Comparison of ENCODE assay signal across 1 cellular context in the genomic region with DNA sequence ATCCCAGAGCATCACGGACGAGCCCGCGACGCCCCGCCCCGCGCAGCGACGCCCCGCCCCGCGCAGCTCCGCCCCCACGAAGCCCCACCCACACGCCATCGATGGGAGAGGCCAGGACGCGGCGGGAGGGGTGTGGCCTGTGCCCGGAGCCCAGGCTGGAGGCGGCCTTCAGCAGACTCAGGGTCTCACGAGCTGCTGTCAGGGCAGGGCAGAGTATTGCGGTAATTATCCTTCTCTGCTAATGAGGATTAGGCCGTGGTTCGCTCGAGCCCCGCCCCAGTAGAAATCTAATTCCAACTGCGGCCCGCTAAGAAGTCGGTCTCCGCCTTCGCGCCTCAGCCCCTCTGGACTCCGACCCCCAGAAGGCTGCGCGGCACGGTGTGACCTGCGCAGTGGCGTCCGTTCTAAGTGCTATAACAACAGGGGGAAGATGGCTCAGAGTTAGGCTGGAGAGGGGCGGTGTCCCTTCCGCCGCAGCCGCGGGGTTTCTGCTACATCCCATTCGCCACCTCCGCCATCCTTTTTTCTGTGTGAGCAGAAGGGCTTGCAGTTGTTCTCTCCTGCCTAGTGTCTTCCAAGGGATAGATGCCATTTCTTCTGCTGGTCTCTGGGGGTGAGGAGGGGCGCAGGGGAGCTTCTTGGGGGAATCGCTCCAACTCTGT.
TF ChIP-seq lines count a peak whose summit lies in the region.

No MANE protein-coding gene starts in this region.

TF ChIP-seq in HepG2, 621 proteins besides CTCF, POLR2A, EP300 and RAD21 (continued from another document and continues in another):
- TF ChIP-seq, protein P1, sequence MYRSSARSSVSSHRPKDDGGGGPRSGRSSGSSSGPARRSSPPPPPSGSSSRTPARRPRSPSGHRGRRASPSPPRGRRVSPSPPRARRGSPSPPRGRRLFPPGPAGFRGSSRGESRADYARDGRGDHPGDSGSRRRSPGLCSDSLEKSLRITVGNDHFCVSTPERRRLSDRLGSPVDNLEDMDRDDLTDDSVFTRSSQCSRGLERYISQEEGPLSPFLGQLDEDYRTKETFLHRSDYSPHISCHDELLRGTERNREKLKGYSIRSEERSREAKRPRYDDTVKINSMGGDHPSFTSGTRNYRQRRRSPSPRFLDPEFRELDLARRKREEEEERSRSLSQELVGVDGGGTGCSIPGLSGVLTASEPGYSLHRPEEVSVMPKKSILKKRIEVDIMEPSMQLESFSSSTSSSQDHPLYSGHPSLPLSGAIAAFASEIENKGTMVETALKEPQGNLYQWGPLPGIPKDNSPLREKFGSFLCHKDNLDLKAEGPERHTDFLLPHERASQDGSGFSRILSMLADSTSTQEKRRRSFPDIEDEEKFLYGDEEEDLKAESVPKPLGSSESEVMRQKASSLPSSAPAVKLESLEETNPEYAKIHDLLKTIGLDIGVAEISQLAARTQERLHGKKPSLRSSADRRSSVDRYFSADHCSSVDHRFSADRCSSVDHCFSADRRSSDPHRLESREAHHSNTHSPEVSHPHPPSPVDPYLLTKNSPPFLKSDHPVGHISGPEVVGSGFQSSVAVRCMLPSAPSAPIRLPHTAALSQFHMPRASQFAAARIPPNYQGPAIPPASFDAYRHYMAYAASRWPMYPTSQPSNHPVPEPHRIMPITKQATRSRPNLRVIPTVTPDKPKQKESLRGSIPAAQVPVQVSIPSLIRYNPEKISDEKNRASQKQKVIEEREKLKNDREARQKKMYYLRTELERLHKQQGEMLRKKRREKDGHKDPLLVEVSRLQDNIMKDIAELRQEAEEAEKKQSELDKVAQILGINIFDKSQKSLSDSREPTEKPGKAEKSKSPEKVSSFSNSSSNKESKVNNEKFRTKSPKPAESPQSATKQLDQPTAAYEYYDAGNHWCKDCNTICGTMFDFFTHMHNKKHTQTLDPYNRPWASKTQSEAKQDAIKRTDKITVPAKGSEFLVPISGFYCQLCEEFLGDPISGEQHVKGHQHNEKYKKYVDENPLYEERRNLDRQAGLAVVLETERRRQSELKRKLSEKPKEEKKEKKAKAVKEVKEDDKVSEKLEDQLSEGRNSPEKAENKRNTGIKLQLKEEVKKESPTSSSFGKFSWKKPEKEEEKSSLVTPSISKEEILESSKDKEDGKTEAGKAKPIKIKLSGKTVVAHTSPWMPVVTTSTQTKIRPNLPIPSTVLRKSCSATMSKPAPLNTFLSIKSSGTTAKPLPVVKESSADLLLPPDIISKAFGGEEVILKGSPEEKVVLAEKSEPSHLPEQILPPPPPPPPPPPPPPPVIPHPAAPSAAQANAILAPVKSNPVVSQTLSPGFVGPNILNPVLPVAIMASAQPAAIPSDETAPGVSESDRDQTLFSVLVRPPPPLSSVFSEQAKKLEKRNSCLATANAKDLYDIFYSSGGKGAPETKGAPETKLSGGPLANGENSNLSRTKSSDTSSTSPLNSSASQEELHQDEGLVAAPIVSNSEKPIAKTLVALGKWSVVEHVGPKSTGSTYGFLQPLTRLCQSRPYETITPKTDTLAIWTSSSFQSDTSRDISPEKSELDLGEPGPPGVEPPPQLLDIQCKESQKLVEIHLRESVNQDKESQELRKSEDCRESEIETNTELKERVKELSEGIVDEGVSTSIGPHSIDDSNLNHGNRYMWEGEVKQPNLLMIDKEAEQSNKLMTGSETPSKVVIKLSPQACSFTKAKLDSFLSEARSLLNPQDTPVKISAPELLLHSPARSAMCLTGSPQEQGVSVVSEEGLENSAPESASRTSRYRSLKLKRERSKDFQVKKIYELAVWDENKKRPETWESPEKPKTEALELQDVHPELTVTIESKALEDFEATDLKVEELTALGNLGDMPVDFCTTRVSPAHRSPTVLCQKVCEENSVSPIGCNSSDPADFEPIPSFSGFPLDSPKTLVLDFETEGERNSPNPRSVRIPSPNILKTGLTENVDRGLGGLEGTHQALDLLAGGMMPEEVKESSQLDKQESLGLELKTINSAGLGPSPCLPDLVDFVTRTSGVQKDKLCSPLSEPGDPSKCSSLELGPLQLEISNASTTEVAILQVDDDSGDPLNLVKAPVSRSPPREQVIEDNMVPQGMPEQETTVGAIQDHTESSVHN (CRISPR knock-in tag; IDR thresholded peaks at IDR 0.05) = no peak
- TF ChIP-seq ZNF331 (CRISPR knock-in tag; IDR thresholded peaks at IDR 0.05) (peak; percentile 8), ARNT (IDR thresholded peaks at IDR 0.05) (no peak), ZNF619 (CRISPR knock-in tag; IDR thresholded peaks at IDR 0.05) (no peak), PHF8 (CRISPR knock-in tag; IDR thresholded peaks at IDR 0.05) (peak; percentile 85), ZSCAN20 (CRISPR knock-in tag; IDR thresholded peaks at IDR 0.05; ENCODE audit: borderline replicate concordance) (peak; percentile 26; the same call in 1 of the 2 replicates), HOXA3 (CRISPR knock-in tag; IDR thresholded peaks at IDR 0.05) (no peak; the same call in 1 of the 2 replicates), NR2F1 (CRISPR knock-in tag; IDR thresholded peaks at IDR 0.05) (no peak), ZNF660 (CRISPR knock-in tag; IDR thresholded peaks at IDR 0.05; ENCODE audit: borderline replicate concordance, low read depth) (no peak), NFKBIZ (CRISPR knock-in tag; IDR thresholded peaks at IDR 0.05) (no peak), SAFB2 (CRISPR knock-in tag; IDR thresholded peaks at IDR 0.05; ENCODE audit: borderline replicate concordance, low read depth) (peak; percentile 18; the same call in 1 of the 2 replicates), ZNF143 (CRISPR knock-in tag; IDR thresholded peaks at IDR 0.05) (peak; percentile 92), HNRNPL (IDR thresholded peaks at IDR 0.05; ENCODE audit: low read depth, low read length) (no peak), ZFAT (CRISPR knock-in tag; conservative IDR thresholded peaks at IDR 0.05) (no peak), ZNF83 (CRISPR knock-in tag; IDR thresholded peaks at IDR 0.05; ENCODE audit: borderline replicate concordance) (no peak), ZNF747 (CRISPR knock-in tag; IDR thresholded peaks at IDR 0.05; ENCODE audit: borderline replicate concordance) (0 out of 2 replicates have a peak, but pooled peaks have one; percentile 2), NONO (IDR thresholded peaks at IDR 0.05) (no peak), NONO (CRISPR knock-in tag; conservative IDR thresholded peaks at IDR 0.05) (no peak; the same call in 1 of the 2 replicates), ZNF780A (CRISPR knock-in tag; IDR thresholded peaks at IDR 0.05) (no peak; the same call in 1 of the 2 replicates), ESRRA (CRISPR knock-in tag; IDR thresholded peaks at IDR 0.05; ENCODE audit: low read depth) (no peak), ZNF782 (CRISPR knock-in tag; IDR thresholded peaks at IDR 0.05; ENCODE audit: borderline replicate concordance) (peak; percentile 62; the same call in 1 of the 2 replicates), ZNF713 (CRISPR knock-in tag; IDR thresholded peaks at IDR 0.05) (no peak), TCF7 (IDR thresholded peaks at IDR 0.05; ENCODE audit: low read depth) (no peak), ZNF839 (CRISPR knock-in tag; IDR thresholded peaks at IDR 0.05; ENCODE audit: borderline replicate concordance) (no peak)
- TF ChIP-seq, protein P2, sequence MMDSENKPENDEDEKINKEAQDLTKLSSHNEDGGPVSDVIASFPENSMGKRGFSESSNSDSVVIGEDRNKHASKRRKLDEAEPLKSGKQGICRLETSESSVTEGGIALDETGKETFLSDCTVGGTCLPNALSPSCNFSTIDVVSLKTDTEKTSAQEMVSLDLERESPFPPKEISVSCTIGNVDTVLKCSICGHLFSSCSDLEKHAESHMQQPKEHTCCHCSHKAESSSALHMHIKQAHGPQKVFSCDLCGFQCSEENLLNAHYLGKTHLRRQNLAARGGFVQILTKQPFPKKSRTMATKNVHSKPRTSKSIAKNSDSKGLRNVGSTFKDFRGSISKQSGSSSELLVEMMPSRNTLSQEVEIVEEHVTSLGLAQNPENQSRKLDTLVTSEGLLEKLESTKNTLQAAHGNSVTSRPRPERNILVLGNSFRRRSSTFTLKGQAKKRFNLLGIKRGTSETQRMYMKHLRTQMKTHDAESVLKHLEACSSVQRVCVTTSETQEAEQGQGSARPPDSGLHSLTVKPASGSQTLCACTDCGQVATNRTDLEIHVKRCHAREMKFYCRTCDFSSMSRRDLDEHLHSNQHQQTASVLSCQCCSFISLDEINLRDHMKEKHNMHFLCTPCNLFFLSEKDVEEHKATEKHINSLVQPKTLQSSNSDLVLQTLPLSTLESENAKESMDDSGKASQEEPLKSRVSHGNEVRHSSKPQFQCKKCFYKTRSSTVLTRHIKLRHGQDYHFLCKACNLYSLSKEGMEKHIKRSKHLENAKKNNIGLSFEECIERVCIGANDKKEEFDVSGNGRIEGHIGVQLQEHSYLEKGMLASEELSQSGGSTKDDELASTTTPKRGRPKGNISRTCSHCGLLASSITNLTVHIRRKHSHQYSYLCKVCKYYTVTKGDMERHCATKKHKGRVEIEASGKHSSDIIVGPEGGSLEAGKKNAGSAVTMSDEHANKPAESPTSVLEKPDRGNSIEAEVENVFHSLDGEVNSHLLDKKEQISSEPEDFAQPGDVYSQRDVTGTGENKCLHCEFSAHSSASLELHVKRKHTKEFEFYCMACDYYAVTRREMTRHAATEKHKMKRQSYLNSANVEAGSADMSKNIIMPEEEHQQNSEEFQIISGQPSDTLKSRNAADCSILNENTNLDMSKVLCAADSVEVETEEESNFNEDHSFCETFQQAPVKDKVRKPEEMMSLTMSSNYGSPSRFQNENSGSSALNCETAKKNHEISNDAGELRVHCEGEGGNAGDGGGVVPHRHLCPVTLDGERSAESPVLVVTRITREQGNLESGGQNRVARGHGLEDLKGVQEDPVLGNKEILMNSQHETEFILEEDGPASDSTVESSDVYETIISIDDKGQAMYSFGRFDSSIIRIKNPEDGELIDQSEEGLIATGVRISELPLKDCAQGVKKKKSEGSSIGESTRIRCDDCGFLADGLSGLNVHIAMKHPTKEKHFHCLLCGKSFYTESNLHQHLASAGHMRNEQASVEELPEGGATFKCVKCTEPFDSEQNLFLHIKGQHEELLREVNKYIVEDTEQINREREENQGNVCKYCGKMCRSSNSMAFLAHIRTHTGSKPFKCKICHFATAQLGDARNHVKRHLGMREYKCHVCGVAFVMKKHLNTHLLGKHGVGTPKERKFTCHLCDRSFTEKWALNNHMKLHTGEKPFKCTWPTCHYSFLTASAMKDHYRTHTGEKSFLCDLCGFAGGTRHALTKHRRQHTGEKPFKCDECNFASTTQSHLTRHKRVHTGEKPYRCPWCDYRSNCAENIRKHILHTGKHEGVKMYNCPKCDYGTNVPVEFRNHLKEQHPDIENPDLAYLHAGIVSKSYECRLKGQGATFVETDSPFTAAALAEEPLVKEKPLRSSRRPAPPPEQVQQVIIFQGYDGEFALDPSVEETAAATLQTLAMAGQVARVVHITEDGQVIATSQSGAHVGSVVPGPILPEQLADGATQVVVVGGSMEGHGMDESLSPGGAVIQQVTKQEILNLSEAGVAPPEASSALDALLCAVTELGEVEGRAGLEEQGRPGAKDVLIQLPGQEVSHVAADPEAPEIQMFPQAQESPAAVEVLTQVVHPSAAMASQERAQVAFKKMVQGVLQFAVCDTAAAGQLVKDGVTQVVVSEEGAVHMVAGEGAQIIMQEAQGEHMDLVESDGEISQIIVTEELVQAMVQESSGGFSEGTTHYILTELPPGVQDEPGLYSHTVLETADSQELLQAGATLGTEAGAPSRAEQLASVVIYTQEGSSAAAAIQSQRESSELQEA (CRISPR knock-in tag; IDR thresholded peaks at IDR 0.05; ENCODE audit: not compliant biosample characterization) = no peak
- TF ChIP-seq, protein P3, sequence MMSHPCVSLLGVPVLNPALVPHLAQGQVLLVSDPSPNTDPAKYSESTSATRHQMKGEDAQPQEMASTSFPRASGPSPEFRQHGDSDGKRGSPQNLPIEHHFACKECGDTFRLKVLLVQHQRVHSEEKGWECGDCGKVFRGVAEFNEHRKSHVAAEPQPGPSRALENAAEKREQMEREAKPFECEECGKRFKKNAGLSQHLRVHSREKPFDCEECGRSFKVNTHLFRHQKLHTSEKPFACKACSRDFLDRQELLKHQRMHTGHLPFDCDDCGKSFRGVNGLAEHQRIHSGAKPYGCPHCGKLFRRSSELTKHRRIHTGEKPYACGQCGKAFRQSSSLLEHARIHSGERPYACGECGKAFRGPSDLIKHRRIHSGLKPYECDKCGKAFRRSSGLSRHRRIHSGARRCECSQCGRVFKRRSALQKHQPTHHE (CRISPR knock-in tag; IDR thresholded peaks at IDR 0.05; ENCODE audit: borderline replicate concordance) = peak; percentile 76; the same call in 1 of the 2 replicates
- TF ChIP-seq, protein P4, sequence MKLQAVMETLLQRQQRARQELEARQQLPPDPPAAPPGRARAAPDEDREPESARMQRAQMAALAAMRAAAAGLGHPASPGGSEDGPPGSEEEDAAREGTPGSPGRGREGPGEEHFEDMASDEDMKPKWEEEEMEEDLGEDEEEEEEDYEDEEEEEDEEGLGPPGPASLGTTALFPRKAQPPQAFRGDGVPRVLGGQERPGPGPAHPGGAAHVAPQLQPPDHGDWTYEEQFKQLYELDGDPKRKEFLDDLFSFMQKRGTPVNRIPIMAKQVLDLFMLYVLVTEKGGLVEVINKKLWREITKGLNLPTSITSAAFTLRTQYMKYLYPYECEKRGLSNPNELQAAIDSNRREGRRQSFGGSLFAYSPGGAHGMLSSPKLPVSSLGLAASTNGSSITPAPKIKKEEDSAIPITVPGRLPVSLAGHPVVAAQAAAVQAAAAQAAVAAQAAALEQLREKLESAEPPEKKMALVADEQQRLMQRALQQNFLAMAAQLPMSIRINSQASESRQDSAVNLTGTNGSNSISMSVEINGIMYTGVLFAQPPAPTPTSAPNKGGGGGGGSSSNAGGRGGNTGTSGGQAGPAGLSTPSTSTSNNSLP (IDR thresholded peaks at IDR 0.05; ENCODE audit: low read depth, low read length) = no peak
- TF ChIP-seq, protein P5, sequence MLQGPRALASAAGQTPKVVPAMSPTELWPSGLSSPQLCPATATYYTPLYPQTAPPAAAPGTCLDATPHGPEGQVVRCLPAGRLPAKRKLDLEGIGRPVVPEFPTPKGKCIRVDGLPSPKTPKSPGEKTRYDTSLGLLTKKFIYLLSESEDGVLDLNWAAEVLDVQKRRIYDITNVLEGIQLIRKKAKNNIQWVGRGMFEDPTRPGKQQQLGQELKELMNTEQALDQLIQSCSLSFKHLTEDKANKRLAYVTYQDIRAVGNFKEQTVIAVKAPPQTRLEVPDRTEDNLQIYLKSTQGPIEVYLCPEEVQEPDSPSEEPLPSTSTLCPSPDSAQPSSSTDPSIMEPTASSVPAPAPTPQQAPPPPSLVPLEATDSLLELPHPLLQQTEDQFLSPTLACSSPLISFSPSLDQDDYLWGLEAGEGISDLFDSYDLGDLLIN (CRISPR knock-in tag; IDR thresholded peaks at IDR 0.05; ENCODE audit: borderline replicate concordance) = no peak
- TF ChIP-seq, protein P6, sequence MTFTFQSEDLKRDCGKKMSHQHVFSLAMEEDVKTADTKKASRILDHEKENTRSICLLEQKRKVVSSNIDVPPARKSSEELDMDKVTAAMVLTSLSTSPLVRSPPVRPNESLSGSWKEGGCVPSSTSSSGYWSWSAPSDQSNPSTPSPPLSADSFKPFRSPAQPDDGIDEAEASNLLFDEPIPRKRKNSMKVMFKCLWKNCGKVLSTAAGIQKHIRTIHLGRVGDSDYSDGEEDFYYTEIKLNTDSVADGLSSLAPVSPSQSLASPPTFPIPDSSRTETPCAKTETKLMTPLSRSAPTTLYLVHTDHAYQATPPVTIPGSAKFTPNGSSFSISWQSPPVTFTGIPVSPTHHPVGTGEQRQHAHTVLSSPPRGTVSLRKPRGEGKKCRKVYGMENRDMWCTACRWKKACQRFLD (CRISPR knock-in tag; IDR thresholded peaks at IDR 0.05; ENCODE audit: borderline replicate concordance) = 0 out of 2 replicates have a peak, but pooled peaks have one; percentile 25
- TF ChIP-seq, protein P7, sequence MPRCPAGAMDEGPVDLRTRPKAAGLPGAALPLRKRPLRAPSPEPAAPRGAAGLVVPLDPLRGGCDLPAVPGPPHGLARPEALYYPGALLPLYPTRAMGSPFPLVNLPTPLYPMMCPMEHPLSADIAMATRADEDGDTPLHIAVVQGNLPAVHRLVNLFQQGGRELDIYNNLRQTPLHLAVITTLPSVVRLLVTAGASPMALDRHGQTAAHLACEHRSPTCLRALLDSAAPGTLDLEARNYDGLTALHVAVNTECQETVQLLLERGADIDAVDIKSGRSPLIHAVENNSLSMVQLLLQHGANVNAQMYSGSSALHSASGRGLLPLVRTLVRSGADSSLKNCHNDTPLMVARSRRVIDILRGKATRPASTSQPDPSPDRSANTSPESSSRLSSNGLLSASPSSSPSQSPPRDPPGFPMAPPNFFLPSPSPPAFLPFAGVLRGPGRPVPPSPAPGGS (CRISPR knock-in tag; IDR thresholded peaks at IDR 0.05) = 0 out of 2 replicates have a peak, but pooled peaks have one; percentile 7
